28 cellular contexts compared by ENCODE assay signal in genomic region chr18:32840962-32841361, GRCh38.
"Had no signal": no experiment of that assay in that cellular context is flagged by ENCODE, and none has a peak within 500 bp of the region (broad histone marks: within the 10 kb centered on the region; RNA-seq: fewer than 3 reads in every experiment).

No MANE protein-coding gene starts in this region.

- H3K4me1 ChIP-seq: ascending aorta, breast epithelium, colonic mucosa, esophagus squamous epithelium, gastroesophageal sphincter, heart right ventricle had no signal

- H3K4me3 ChIP-seq: ascending aorta, breast epithelium, cardiac muscle cell, colonic mucosa, esophagus squamous epithelium, gastroesophageal sphincter, heart right ventricle had no signal

- H3K27ac Mint-ChIP-seq: activated CD4-positive, alpha-beta memory T cell treated with anti-CD3 and anti-CD28 coated beads, Interleukin-2, amount 10 ng/mL, durations not matched to agents 7 days and 5 days; activated CD4-positive, alpha-beta T cell treated with anti-CD3 and anti-CD28 coated beads, Interleukin-2, amount 10 ng/mL, durations not matched to agents 7 days and 5 days; activated naive CD4-positive, alpha-beta T cell treated with anti-CD3 and anti-CD28 coated beads, Interleukin-2, amount 10 ng/mL, durations not matched to agents 7 days and 5 days; activated naive CD4-positive, alpha-beta T cell treated with anti-CD3 and anti-CD28 coated beads, Interleukin-2, amount 50 U/mL, for 72 hours; activated naive CD8-positive, alpha-beta T cell treated with anti-CD3 and anti-CD28 coated beads, Interleukin-2, amount 10 ng/mL, durations not matched to agents 7 days and 5 days; activated T-cell treated with anti-CD3 and anti-CD28 coated beads, Interleukin-2, amount 50 U/mL, for 24 hours; activated T-cell treated with anti-CD3 and anti-CD28 coated beads, Interleukin-2, amount 50 U/mL, for 72 hours; brain had no signal

- H3K9me3 ChIP-seq: ascending aorta, breast epithelium, colonic mucosa, esophagus squamous epithelium, gastroesophageal sphincter had no signal

- DNase-seq: activated CD4-positive, alpha-beta memory T cell treated with anti-CD3 and anti-CD28 coated beads, Interleukin-2, amount 10 ng/mL, durations not matched to agents 7 days and 5 days; activated CD4-positive, alpha-beta T cell treated with anti-CD3 and anti-CD28 coated beads for 1 hour; activated CD4-positive, alpha-beta T cell treated with anti-CD3 and anti-CD28 coated beads for 4 hours; activated CD4-positive, alpha-beta T cell treated with anti-CD3 and anti-CD28 coated beads, Interleukin-2, amount 10 ng/mL, durations not matched to agents 7 days and 5 days; activated CD4-positive, alpha-beta T cell treated with anti-CD3 and anti-CD28 coated beads, Interleukin-2, amount 50 U/mL, for 4 hours; activated CD8-positive, alpha-beta memory T cell treated with anti-CD3 and anti-CD28 coated beads, Interleukin-2, amount 50 U/mL, for 48 hours; activated gamma-delta T cell; activated naive CD4-positive, alpha-beta T cell; activated naive CD4-positive, alpha-beta T cell treated with anti-CD3 and anti-CD28 coated beads, Interleukin-2, amount 10 ng/mL, durations not matched to agents 7 days and 5 days; activated naive CD8-positive, alpha-beta T cell treated with anti-CD3 and anti-CD28 coated beads, Interleukin-2, amount 10 ng/mL, durations not matched to agents 7 days and 5 days; activated T-cell treated with anti-CD3 and anti-CD28 coated beads for 4 hours; activated T-cell treated with anti-CD3 and anti-CD28 coated beads, Interleukin-2, amount 50 U/mL, for 24 hours; activated T-cell treated with anti-CD3 and anti-CD28 coated beads, Interleukin-2, amount 50 U/mL, for 72 hours; central memory CD4-positive, alpha-beta T cell; cerebellar nuclear complex; colonic mucosa; effector CD8-positive, alpha-beta T cell; esophagus squamous epithelium; foreskin melanocyte; heart right ventricle; T-helper 2 cell had no signal

- H3K27me3 Mint-ChIP-seq: activated CD4-positive, alpha-beta memory T cell treated with anti-CD3 and anti-CD28 coated beads, Interleukin-2, amount 10 ng/mL, durations not matched to agents 7 days and 5 days; activated CD4-positive, alpha-beta T cell treated with anti-CD3 and anti-CD28 coated beads, Interleukin-2, amount 10 ng/mL, durations not matched to agents 7 days and 5 days; activated naive CD4-positive, alpha-beta T cell treated with anti-CD3 and anti-CD28 coated beads, Interleukin-2, amount 10 ng/mL, durations not matched to agents 7 days and 5 days; activated naive CD8-positive, alpha-beta T cell treated with anti-CD3 and anti-CD28 coated beads, Interleukin-2, amount 10 ng/mL, durations not matched to agents 7 days and 5 days; activated T-cell treated with anti-CD3 and anti-CD28 coated beads, Interleukin-2, amount 50 U/mL, for 24 hours had no signal

- H3K9me3 Mint-ChIP-seq: activated CD4-positive, alpha-beta memory T cell treated with anti-CD3 and anti-CD28 coated beads, Interleukin-2, amount 10 ng/mL, durations not matched to agents 7 days and 5 days; activated CD4-positive, alpha-beta T cell treated with anti-CD3 and anti-CD28 coated beads, Interleukin-2, amount 10 ng/mL, durations not matched to agents 7 days and 5 days; activated naive CD4-positive, alpha-beta T cell treated with anti-CD3 and anti-CD28 coated beads, Interleukin-2, amount 10 ng/mL, durations not matched to agents 7 days and 5 days; activated naive CD8-positive, alpha-beta T cell treated with anti-CD3 and anti-CD28 coated beads, Interleukin-2, amount 10 ng/mL, durations not matched to agents 7 days and 5 days; activated T-cell treated with anti-CD3 and anti-CD28 coated beads, Interleukin-2, amount 50 U/mL, for 24 hours; brain had no signal

- H3K27me3 ChIP-seq: ascending aorta, breast epithelium, cardiac muscle cell, colonic mucosa, esophagus squamous epithelium had no signal

- H3K4me1 Mint-ChIP-seq: activated CD4-positive, alpha-beta memory T cell treated with anti-CD3 and anti-CD28 coated beads, Interleukin-2, amount 10 ng/mL, durations not matched to agents 7 days and 5 days; activated CD4-positive, alpha-beta T cell treated with anti-CD3 and anti-CD28 coated beads, Interleukin-2, amount 10 ng/mL, durations not matched to agents 7 days and 5 days; activated naive CD4-positive, alpha-beta T cell treated with anti-CD3 and anti-CD28 coated beads, Interleukin-2, amount 10 ng/mL, durations not matched to agents 7 days and 5 days; activated naive CD8-positive, alpha-beta T cell treated with anti-CD3 and anti-CD28 coated beads, Interleukin-2, amount 10 ng/mL, durations not matched to agents 7 days and 5 days; brain had no signal

- H3K36me3 Mint-ChIP-seq: activated naive CD4-positive, alpha-beta T cell treated with anti-CD3 and anti-CD28 coated beads, Interleukin-2, amount 10 ng/mL, durations not matched to agents 7 days and 5 days; activated naive CD4-positive, alpha-beta T cell treated with anti-CD3 and anti-CD28 coated beads, Interleukin-2, amount 50 U/mL, for 72 hours; activated naive CD8-positive, alpha-beta T cell treated with anti-CD3 and anti-CD28 coated beads, Interleukin-2, amount 10 ng/mL, durations not matched to agents 7 days and 5 days; brain had no signal

- H3K36me3 ChIP-seq: ascending aorta, breast epithelium, cardiac muscle cell, colonic mucosa, esophagus squamous epithelium, gastroesophageal sphincter, heart right ventricle had no signal

- H3K27ac ChIP-seq: ascending aorta, breast epithelium, cardiac muscle cell, colonic mucosa, epithelial cell of prostate, esophagus squamous epithelium, gastroesophageal sphincter, heart right ventricle had no signal

- H3K4me3 Mint-ChIP-seq: activated CD4-positive, alpha-beta memory T cell treated with anti-CD3 and anti-CD28 coated beads, Interleukin-2, amount 10 ng/mL, durations not matched to agents 7 days and 5 days; activated CD4-positive, alpha-beta T cell treated with anti-CD3 and anti-CD28 coated beads, Interleukin-2, amount 10 ng/mL, durations not matched to agents 7 days and 5 days; activated naive CD4-positive, alpha-beta T cell treated with anti-CD3 and anti-CD28 coated beads, Interleukin-2, amount 10 ng/mL, durations not matched to agents 7 days and 5 days; activated naive CD8-positive, alpha-beta T cell treated with anti-CD3 and anti-CD28 coated beads, Interleukin-2, amount 10 ng/mL, durations not matched to agents 7 days and 5 days; activated T-cell treated with anti-CD3 and anti-CD28 coated beads, Interleukin-2, amount 50 U/mL, for 24 hours; activated T-cell treated with anti-CD3 and anti-CD28 coated beads, Interleukin-2, amount 50 U/mL, for 72 hours; brain had no signal

- ATAC-seq: activated naive CD4-positive, alpha-beta T cell treated with anti-CD3 and anti-CD28 coated beads, Interleukin-2, amount 50 U/mL, for 72 hours; activated T-cell treated with anti-CD3 and anti-CD28 coated beads, Interleukin-2, amount 50 U/mL, for 72 hours; gastroesophageal sphincter; heart right ventricle had no signal
